In the genomic region with DNA sequence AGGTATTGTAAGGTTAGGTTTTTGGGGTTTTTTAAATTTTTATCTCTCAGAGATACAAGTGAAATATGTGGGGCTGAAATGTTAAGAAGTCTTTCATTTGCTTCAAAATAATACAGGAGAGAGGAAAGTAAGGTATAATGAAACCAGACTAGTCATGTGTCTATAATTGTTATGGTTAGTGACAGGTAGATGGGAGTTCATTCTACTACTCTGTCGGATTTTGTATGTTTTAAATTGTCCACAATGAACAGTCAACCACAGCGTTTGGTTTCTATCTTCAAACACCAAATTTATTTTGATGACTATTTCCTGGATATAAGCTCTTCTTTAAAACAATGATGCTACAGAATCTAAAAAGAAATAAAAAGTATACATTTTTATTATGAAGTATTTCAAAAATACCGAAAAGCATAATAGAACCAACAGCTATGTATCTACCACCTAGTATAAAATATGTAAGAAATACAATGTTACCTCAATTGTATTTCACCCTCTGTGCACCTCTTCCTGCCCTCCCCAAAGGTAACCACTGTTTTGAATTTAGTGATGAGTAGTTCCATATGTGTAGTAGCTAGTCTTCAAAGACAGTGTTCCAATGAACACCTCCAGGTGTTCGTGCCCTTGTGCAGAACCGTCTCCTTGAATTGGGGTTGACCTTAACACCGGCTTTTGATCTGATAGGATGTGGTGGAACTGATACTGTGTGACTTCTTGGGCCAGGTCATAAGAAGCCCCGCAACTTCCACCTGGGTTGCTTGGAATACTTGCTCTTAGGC, we compare ENCODE assay signal across 13 cellular contexts.
"Had no signal": no experiment of that assay in that cellular context is flagged by ENCODE, and none has a peak within 500 bp of the region (broad histone marks: within the 10 kb centered on the region; RNA-seq: fewer than 3 reads in every experiment).

No MANE protein-coding gene starts in this region.

- H3K36me3 ChIP-seq: breast epithelium, upper lobe of left lung had no signal

- ATAC-seq: left ventricle myocardium superior had no signal

- H3K4me3 Mint-ChIP-seq: activated B cell treated with CpG ODN at 0.5 μM for 24 hours; activated naive CD8-positive, alpha-beta T cell treated with anti-CD3 and anti-CD28 coated beads for 36 hours; endodermal cell had no signal

- H3K9ac ChIP-seq: parathyroid adenoma had no signal

- H3K27me3 ChIP-seq: breast epithelium, hepatocyte, upper lobe of left lung had no signal

- H3K79me2 ChIP-seq: hepatocyte had no signal

- FAIRE-seq: TTC549 had no signal

- H3K9me3 Mint-ChIP-seq: activated B cell treated with CpG ODN at 0.5 μM for 24 hours; activated naive CD8-positive, alpha-beta T cell treated with anti-CD3 and anti-CD28 coated beads for 36 hours had no signal

- H3K27ac ChIP-seq: breast epithelium, hepatocyte, parathyroid adenoma, upper lobe of left lung had no signal

- H3K36me3 Mint-ChIP-seq: activated naive CD8-positive, alpha-beta T cell treated with anti-CD3 and anti-CD28 coated beads for 36 hours had no signal

- H3K4me1 ChIP-seq: breast epithelium had no signal

- H3K4me3 ChIP-seq: breast epithelium, hepatocyte, smooth muscle cell, upper lobe of left lung had no signal

- H3K27ac Mint-ChIP-seq: activated B cell treated with CpG ODN at 0.5 μM for 24 hours; activated naive CD8-positive, alpha-beta T cell treated with anti-CD3 and anti-CD28 coated beads for 36 hours; endodermal cell had no signal

- H3K4me2 ChIP-seq: hepatocyte, smooth muscle cell had no signal

- H2AFZ ChIP-seq: hepatocyte, parathyroid adenoma had no signal

- H3K4me1 Mint-ChIP-seq: activated B cell treated with CpG ODN at 0.5 μM for 24 hours; activated naive CD8-positive, alpha-beta T cell treated with anti-CD3 and anti-CD28 coated beads for 36 hours had no signal

- H3K9me3 ChIP-seq: breast epithelium, upper lobe of left lung had no signal

- DNase-seq: activated B cell treated with CpG ODN at 0.5 μM for 24 hours; activated CD4-positive, alpha-beta T cell treated with anti-CD3 and anti-CD28 coated beads, Interleukin-2, amount 50 U/mL, for 1 hour; activated naive CD8-positive, alpha-beta T cell treated with anti-CD3 and anti-CD28 coated beads for 36 hours; endodermal cell; erythroblast; left ventricle myocardium superior; substantia nigra; upper lobe of left lung had no signal
